In the genomic region with DNA sequence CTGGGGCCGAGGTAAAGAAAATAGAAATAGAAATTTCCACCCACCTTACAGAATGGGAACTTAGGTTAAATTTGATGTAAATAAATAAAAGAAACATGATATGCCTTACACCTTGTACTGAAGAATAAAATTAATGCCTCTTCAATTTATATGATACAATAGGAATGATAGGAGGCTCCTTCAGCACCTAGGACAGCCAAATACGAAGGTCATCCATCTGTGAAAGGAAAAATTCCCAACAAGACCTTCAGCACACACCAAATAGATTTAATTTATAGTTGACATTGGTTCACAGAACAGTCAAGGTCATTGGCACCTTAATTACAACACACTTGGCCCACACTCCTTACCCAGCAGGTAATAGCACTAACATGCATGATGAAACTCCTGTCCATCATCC, we compare ENCODE assay signal across 15 cellular contexts.
"Had no signal": no experiment of that assay in that cellular context is flagged by ENCODE, and none has a peak within 500 bp of the region (broad histone marks: within the 10 kb centered on the region; RNA-seq: fewer than 3 reads in every experiment).

No MANE protein-coding gene starts in this region.

- DNase-seq: activated CD4-positive, alpha-beta T cell treated with anti-CD3 and anti-CD28 coated beads, Interleukin-2, amount 50 U/mL, for 1 hour; activated naive CD8-positive, alpha-beta T cell treated with anti-CD3 and anti-CD28 coated beads, Interleukin-2, amount 10 ng/mL, durations not matched to agents 7 days and 5 days; anterior cingulate cortex; dorsolateral prefrontal cortex; endodermal cell; left lung; mucosa of descending colon; naive thymus-derived CD4-positive, alpha-beta T cell; pancreas; T-helper 17 cell; upper lobe of right lung had no signal

- H3K27ac ChIP-seq: dorsolateral prefrontal cortex, hepatocyte, left lung, pancreas, thoracic aorta, upper lobe of right lung had no signal

- H3K27me3 ChIP-seq: hepatocyte, left lung, pancreas, upper lobe of right lung had no signal

- FAIRE-seq: pancreas, TTC549 had no signal

- H3K4me2 ChIP-seq: hepatocyte had no signal

- H3K79me2 ChIP-seq: hepatocyte had no signal

- ATAC-seq: mucosa of descending colon; stimulated activated effector memory CD8-positive, alpha-beta T cell treated with anti-CD3 and anti-CD28 coated beads, Interleukin-12 subunit alpha, Interleukin-12 subunit beta, amount 100 ng/mL, for 72 hours; T-helper 17 cell had no signal

- H2AFZ ChIP-seq: hepatocyte had no signal

- H3K4me1 ChIP-seq: left lung, pancreas, upper lobe of right lung had no signal

- H3K36me3 ChIP-seq: left lung, pancreas, thoracic aorta, upper lobe of right lung had no signal

- H3K4me3 ChIP-seq: dorsolateral prefrontal cortex, hepatocyte, left lung, mucosa of descending colon, pancreas, thoracic aorta, upper lobe of right lung had no signal

- H3K9me3 ChIP-seq: left lung, mucosa of descending colon, pancreas, thoracic aorta, upper lobe of right lung had no signal
